21 cellular contexts compared by ENCODE assay signal in the genomic region with DNA sequence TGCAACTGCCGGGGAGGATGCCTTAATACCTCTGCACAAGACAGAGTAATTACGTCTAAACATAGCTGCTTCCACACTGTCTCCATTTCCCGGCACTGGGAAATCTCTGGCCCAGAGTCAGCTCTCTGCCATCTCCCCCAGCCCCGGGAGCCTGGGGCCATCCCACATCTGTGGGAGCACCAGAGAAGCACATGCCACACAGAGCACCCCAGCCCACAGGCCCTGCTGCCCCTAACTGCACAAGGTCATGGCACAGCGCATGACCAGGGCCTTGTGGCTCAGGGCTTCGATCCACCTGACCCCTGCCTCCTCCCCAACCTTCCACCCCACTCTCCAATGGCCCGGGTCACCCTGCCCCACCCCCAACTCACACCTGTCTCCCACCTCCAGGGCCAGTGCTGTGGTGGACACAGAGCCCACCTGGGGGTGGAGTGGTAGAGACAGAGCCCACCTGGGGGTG. TPM values are rescaled to one million over a fixed set of nuclear protein-coding genes. Genes with fewer than 3 reads are reported as not detected.
DNase-seq lines count a peak whose midpoint lies in the region; ATAC-seq and TF ChIP-seq lines count a peak whose summit lies in the region.
"Had no signal": no experiment of that assay in that cellular context is flagged by ENCODE, and none has a peak within 500 bp of the region (broad histone marks: within the 10 kb centered on the region; RNA-seq: fewer than 3 reads in every experiment).

No MANE protein-coding gene starts in this region.

- H4K91ac ChIP-seq in trophoblast cell (ENCODE audit: low read depth, low read length), result no peak overlapping the region

- H2BK12ac ChIP-seq in trophoblast cell (ENCODE audit: low read length), result no peak overlapping the region

- no peak overlapping the region for H3K18ac ChIP-seq in trophoblast cell (ENCODE audit: low read length)

- no peak overlapping the region for H4K8ac ChIP-seq in trophoblast cell (ENCODE audit: low read depth, low read length)

- no peak overlapping the region for H4K12ac ChIP-seq in trophoblast cell (ENCODE audit: low read depth, low read length)

- no CpG with 5 or more reads among the region's 7 CpGs for WGBS in trophoblast cell (ENCODE audit: extremely low coverage, insufficient coverage, insufficient read length)

- no peak overlapping the region for H3K14ac ChIP-seq in trophoblast cell (ENCODE audit: low read length)

- peak; percentile 22 for ATAC-seq in esophagus mucosa
- no peak for ATAC-seq in upper lobe of right lung
- no peak for ATAC-seq in HG02642 (IDR thresholded peaks at IDR 0.05; ENCODE audit: poor library complexity, unreplicated experiment)
- no peak for ATAC-seq in GM21717 (IDR thresholded peaks at IDR 0.05; ENCODE audit: unreplicated experiment)
- ATAC-seq: GM12878, PC-3 had no signal

- H3K27me3 ChIP-seq in trophoblast cell (ENCODE audit: insufficient read depth, low read length) (no peaks in the 10 kb centered on the region), upper lobe of right lung (peaks cover 6% of the 10 kb centered on the region)

- H3K4me2 ChIP-seq in trophoblast cell (ENCODE audit: low read length), result no peak overlapping the region
- H3K4me2 ChIP-seq: A549, KMS-11 had no signal

- H3K79me2 ChIP-seq in trophoblast cell (ENCODE audit: control insufficient read depth, insufficient read depth, low read length, poor library complexity), result no peaks in the 10 kb centered on the region

- H2BK5ac ChIP-seq in trophoblast cell (ENCODE audit: low read depth, low read length, poor library complexity), result no peak overlapping the region

- no peak overlapping the region for H3K4ac ChIP-seq in trophoblast cell (ENCODE audit: low read depth, low read length)

- H3K79me1 ChIP-seq in trophoblast cell (ENCODE audit: low read length), result no peaks in the 10 kb centered on the region

- DNase-seq in activated CD8-positive, alpha-beta memory T cell treated with anti-CD3 and anti-CD28 coated beads, Interleukin-2, amount 50 U/mL, for 48 hours, result peak; percentile 2
- no peak for DNase-seq in activated CD8-positive, alpha-beta memory T cell treated with anti-CD3 and anti-CD28 coated beads, Interleukin-2, amount 50 U/mL, for 4 hours
- no peak for DNase-seq in trophoblast cell
- peak; percentile 46 for DNase-seq in upper lobe of right lung
- no peak for DNase-seq in activated T-cell treated with anti-CD3 and anti-CD28 coated beads for 4 hours
- DNase-seq: Calu3; CD4-positive, CD25-positive, alpha-beta regulatory T cell; DMS79; GOT3; NCI-H1092 treated with DMSO at 0.1 percent for 48 hours; NCI-H446; NCI-H748 treated with DMSO at 0.1 percent for 48 hours; PC-3 had no signal

- H3K36me3 ChIP-seq in trophoblast cell (ENCODE audit: control insufficient read depth in 1 of 2, insufficient read depth in 2 of 2, low read length in 2 of 2) (no peaks in the 10 kb centered on the region), upper lobe of right lung (no peaks in the 10 kb centered on the region)

- TF ChIP-seq CTCF in upper lobe of right lung (IDR thresholded peaks at IDR 0.05), result no peak

- H3K4me3 ChIP-seq in trophoblast cell (ENCODE audit: low read depth, low read length) (peak overlapping the region; percentile 13), upper lobe of right lung (no peak overlapping the region)
- H3K4me3 ChIP-seq: A549, GM12878 had no signal

- no peaks in the 10 kb centered on the region for H3K4me1 ChIP-seq in trophoblast cell (ENCODE audit: control insufficient read depth in 1 of 2, insufficient read depth in 2 of 2, low read length in 2 of 2)
- H3K4me1 ChIP-seq in upper lobe of right lung, result no peaks in the 10 kb centered on the region
- H3K4me1 ChIP-seq: A549 had no signal

- no peak overlapping the region for H3K27ac ChIP-seq in trophoblast cell (ENCODE audit: low read depth, low read length)
- no peak overlapping the region for H3K27ac ChIP-seq in upper lobe of right lung
- H3K27ac ChIP-seq: A549, KMS-11 had no signal

- no peak overlapping the region for H2AFZ ChIP-seq in trophoblast cell (ENCODE audit: insufficient read depth, low read length, poor library complexity)

- H3K23ac ChIP-seq in trophoblast cell (ENCODE audit: low read length), result no peak overlapping the region

- intact Hi-C loops in upper lobe of right lung (cut with DNase I), result no loop called here

- H2BK120ac ChIP-seq in trophoblast cell (ENCODE audit: insufficient read depth, low read length, poor library complexity), result no peak overlapping the region

- peaks cover 6% of the 10 kb centered on the region for H3K9me3 ChIP-seq in trophoblast cell (ENCODE audit: insufficient read depth, low read depth, low read length)
- no peaks in the 10 kb centered on the region for H3K9me3 ChIP-seq in upper lobe of right lung

- H2AK5ac ChIP-seq in trophoblast cell (ENCODE audit: low read length), result no peak overlapping the region

- H3K9ac ChIP-seq in trophoblast cell (ENCODE audit: low read length), result no peak overlapping the region
- H3K9ac ChIP-seq: KMS-11 had no signal

RNA-seq across cellular contexts. Expression of a gene that starts 36.6 kb away (rescaled TPM):
- total RNA-seq in esophagus mucosa (0.16 TPM), upper lobe of right lung (not detected)
- 0.04 TPM in 1 of 2 replicates, not detected in the other for polyA plus RNA-seq in trophoblast cell (2013)
- total RNA-seq: Calu3; CD4-positive, CD25-positive, alpha-beta regulatory T cell; G401; GM12878; MCF 10A; PC-3 had no signal

Comparison
In these comparisons a context has a peak if more than half of its experiments do, and no peak if none do; other contexts are left out.
1. DNase-seq: peak in activated CD8-positive, alpha-beta memory T cell treated with anti-CD3 and anti-CD28 coated beads, Interleukin-2, amount 50 U/mL, for 48 hours (single experiment) and upper lobe of right lung (single experiment); none in activated CD8-positive, alpha-beta memory T cell treated with anti-CD3 and anti-CD28 coated beads, Interleukin-2, amount 50 U/mL, for 4 hours (single experiment), trophoblast cell (0 of 2) and activated T-cell treated with anti-CD3 and anti-CD28 coated beads for 4 hours (single experiment).